12 cellular contexts compared by ENCODE assay signal in genomic region chr12:44286336-44286735, GRCh38.
DNase-seq lines count a peak whose midpoint lies in the region; ATAC-seq and TF ChIP-seq lines count a peak whose summit lies in the region.
"Had no signal": no experiment of that assay in that cellular context is flagged by ENCODE, and none has a peak within 500 bp of the region (broad histone marks: within the 10 kb centered on the region; RNA-seq: fewer than 3 reads in every experiment).

No MANE protein-coding gene starts in this region.

- H3K27ac ChIP-seq in epithelial cell of prostate, result peak overlapping the region; percentile 21
- H3K27ac ChIP-seq: skin epidermis had no signal

- H3K36me3 ChIP-seq in H7 (replicated peaks; ENCODE audit: control insufficient read depth, insufficient read depth, low read length), result no peaks in the 10 kb centered on the region

- DNase-seq in COLO829 (ENCODE audit: low spot score), result peak; percentile 75
- peak; percentile 68 for DNase-seq in NCI-H82 (lab: John Stamatoyannopoulos, UW)
- DNase-seq in epithelial cell of prostate (ENCODE audit: low read depth, low spot score), result peak; percentile 3
- no peak for DNase-seq in H7
- no peak for DNase-seq in NCI-H2029 (lab: John Stamatoyannopoulos, UW)
- DNase-seq in lower leg skin (ENCODE audit: low spot score in 2 of 2), result no peak
- DNase-seq in DMS153 treated with DMSO at 0.1 percent for 48 hours (lab: John Stamatoyannopoulos, UW; ENCODE audit: unreplicated experiment), result no peak
- DNase-seq: Caco-2, midbrain, NCI-H2081 treated with DMSO at 0.1 percent for 48 hours had no signal

- intact Hi-C loops in lower leg skin (cut with DNase I; ENCODE audit: low total_unique reads), result no loop called here

- H3K4me3 ChIP-seq in H7 (ENCODE audit: insufficient read depth, low read depth, low read length) (no peak overlapping the region), lower leg skin (ENCODE audit: low read depth, poor library complexity, severe bottlenecking) (no peak overlapping the region)
- H3K4me3 ChIP-seq: skin epidermis had no signal

- TF ChIP-seq POLR2A in lower leg skin (IDR thresholded peaks at IDR 0.05), result no peak

- no peak for TF ChIP-seq CTCF in lower leg skin (IDR thresholded peaks at IDR 0.05)

- no peaks in the 10 kb centered on the region for H3K27me3 ChIP-seq in H7 (ENCODE audit: control insufficient read depth, insufficient read depth, low read length)

- ATAC-seq in GM19463 (IDR thresholded peaks at IDR 0.05; ENCODE audit: unreplicated experiment), result peak; percentile 56

- WGBS in lower leg skin, 2 donors, result 49 to 63% methylated on average over 2 of the region's 2 CpGs

Comparison
In these comparisons a context has a peak if more than half of its experiments do, and no peak if none do; other contexts are left out.
1. DNase-seq: peak in COLO829 (single experiment), NCI-H82 (single experiment) and epithelial cell of prostate (single experiment); none in H7 (single experiment), NCI-H2029 (single experiment), lower leg skin (0 of 2) and DMS153 treated with DMSO at 0.1 percent for 48 hours (single experiment).